ENCODE assay signal across 16 cellular contexts in the genomic region with DNA sequence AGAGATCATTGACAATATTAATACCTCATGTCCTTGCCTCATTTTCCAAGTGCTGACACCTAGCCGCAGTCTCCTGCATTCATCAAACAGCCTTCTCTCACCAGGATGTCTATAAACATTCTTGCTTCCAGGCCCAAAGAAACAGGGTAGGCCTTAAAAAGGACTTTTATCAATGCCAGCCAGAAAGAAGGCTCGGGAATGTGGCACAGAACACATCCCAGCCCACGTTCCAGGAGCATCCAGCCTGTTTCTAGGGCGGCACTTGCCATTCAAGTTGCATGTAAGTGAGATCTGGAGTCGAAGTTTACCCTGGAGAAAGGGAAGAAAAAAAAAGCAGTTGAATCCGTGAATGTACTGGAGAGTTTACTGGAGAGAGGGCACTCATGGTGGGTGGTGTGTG.
DNase-seq lines count a peak whose midpoint lies in the region; ATAC-seq and TF ChIP-seq lines count a peak whose summit lies in the region.
"Had no signal": no experiment of that assay in that cellular context is flagged by ENCODE, and none has a peak within 500 bp of the region (broad histone marks: within the 10 kb centered on the region; RNA-seq: fewer than 3 reads in every experiment).

No MANE protein-coding gene starts in this region.

- no peak overlapping the region for H3K18ac ChIP-seq in IMR-90 (ENCODE audit: low read depth, low read length)

- no peak for ATAC-seq in IMR-90 (ENCODE audit: low read depth)

- no peak for TF ChIP-seq RAD21 in IMR-90 (IDR thresholded peaks at IDR 0.05; ENCODE audit: low read length)

- H3K36me3 ChIP-seq in IMR-90 (ENCODE audit: control insufficient read depth, insufficient read depth, low read length) (no peaks in the 10 kb centered on the region), muscle layer of colon (ENCODE audit: insufficient read depth, low read length) (no peaks in the 10 kb centered on the region), suprapubic skin (no peaks in the 10 kb centered on the region)

- peak overlapping the region; percentile 18; the same call in 1 of the 2 replicates for H3K4ac ChIP-seq in IMR-90 (ENCODE audit: low read depth, low read length)

- no peak overlapping the region for H2AK9ac ChIP-seq in IMR-90 (replicated peaks; ENCODE audit: low read depth, low read length, poor library complexity)

- H2BK15ac ChIP-seq in IMR-90 (ENCODE audit: low read depth, low read length), result no peak overlapping the region

- 0 out of 2 replicates have a peak overlapping the region, but pooled peaks have one; percentile 4 for H4K91ac ChIP-seq in IMR-90 (ENCODE audit: insufficient read depth, low read depth, low read length)

- no peak overlapping the region; the same call in 1 of the 2 replicates for H4K5ac ChIP-seq in IMR-90 (ENCODE audit: low read depth, low read length)

- H3K9me3 ChIP-seq in IMR-90 (ENCODE audit: control insufficient read depth, insufficient read depth, low read length) (no peaks in the 10 kb centered on the region), muscle layer of colon (ENCODE audit: low read length) (no peaks in the 10 kb centered on the region), suprapubic skin (no peaks in the 10 kb centered on the region)

- no peak overlapping the region for H3K14ac ChIP-seq in IMR-90 (replicated peaks; ENCODE audit: low read depth, low read length)

- no TSS peak for BruUV-seq in IMR-90 (replicated peaks; lab: Mats Ljungman, UMichigan)

- no peak for TF ChIP-seq EP300 in suprapubic skin (IDR thresholded peaks at IDR 0.05)

- no peak overlapping the region for H2BK5ac ChIP-seq in IMR-90 (ENCODE audit: low read depth, low read length, poor library complexity, severe bottlenecking)

- H3K27ac ChIP-seq in IMR-90 (ENCODE audit: insufficient read depth, low read length) (no peak overlapping the region), muscle layer of colon (ENCODE audit: low read depth, low read length) (peak overlapping the region; percentile 35), suprapubic skin (peak overlapping the region; percentile 1)

- H4K20me1 ChIP-seq in IMR-90 (ENCODE audit: insufficient read depth, low read length), result no peaks in the 10 kb centered on the region

- H3K4me1 ChIP-seq in IMR-90 (ENCODE audit: control insufficient read depth, insufficient read depth, low read length), result peaks cover 16% of the 10 kb centered on the region
- H3K4me1 ChIP-seq in muscle layer of colon (ENCODE audit: insufficient read depth, low read length), result peaks cover 65% of the 10 kb centered on the region
- peaks cover 2% of the 10 kb centered on the region for H3K4me1 ChIP-seq in suprapubic skin

- peaks cover 14% of the 10 kb centered on the region for H3K9me1 ChIP-seq in IMR-90 (ENCODE audit: insufficient read depth, low read length)

- CTCF ChIA-PET in IMR-90 (lab: Yijun Ruan, JAX), result no interaction called here

- H2BK20ac ChIP-seq in IMR-90 (ENCODE audit: low read depth, low read length), result 0 out of 2 replicates have a peak overlapping the region, but pooled peaks have one; percentile 14

- H3K9ac ChIP-seq in IMR-90 (ENCODE audit: low read depth, low read length) (no peak overlapping the region), muscle layer of colon (ENCODE audit: low read length) (no peak overlapping the region)

- 88% methylated on average over 3 of the region's 6 CpGs; no CpG with 5 or more reads in 1 of the 2 experiments for WGBS in IMR-90 (ENCODE audit: extremely low coverage in 2 of 2, insufficient read length in 1 of 2), 2 experiments
- 68% methylated on average over 6 of the region's 6 CpGs for WGBS in suprapubic skin

- H3K4me2 ChIP-seq in IMR-90 (ENCODE audit: low read depth, low read length), result no peak overlapping the region

- dilution Hi-C loops in IMR-90 (cut with HindIII; ENCODE audit: low sequenced_read_pairs, unreplicated experiment), result no loop called here

- in situ Hi-C loops in IMR-90 (cut with MboI; ENCODE audit: low sequenced_read_pairs), result loop anchor here (10.0 to 25.0 kb wide), 3 partner anchors 433 to 1142 kb away; partner anchors contain the start of gene ZNF503
- in situ Hi-C loops in GM13976 (cut with MboI; ENCODE audit: low sequenced_read_pairs, unreplicated experiment), result loop anchor here (25.0 kb wide), 1 partner anchor 558 kb away; no protein-coding TSS in a partner anchor

- intact Hi-C loops in IMR-90 (cut with micrococcal nuclease), result no loop called here

- POLR2A ChIA-PET in IMR-90 (lab: Charles Lee; ENCODE audit: unreplicated experiment), result no interaction called here

- DNase-seq in Ammon's horn (ENCODE audit: low spot score), result peak; percentile 21
- no peak for DNase-seq in IMR-90
- DNase-seq in suprapubic skin (ENCODE audit: low spot score in 2 of 2), result no peak
- DNase-seq in GM13976 (ENCODE audit: low spot score), result no peak
- no peak for DNase-seq in SIG-M5 (lab: John Stamatoyannopoulos, UW)
- DNase-seq in NCI-H524 (lab: John Stamatoyannopoulos, UW), result no peak
- DNase-seq: GF-D8; GOT3; KG1; NCI-H1048; NCI-H146; NCI-H2081; NCI-H526 treated with DMSO at 0.1 percent for 48 hours; NK-92 treated with Interleukin-12 subunit alpha and Interleukin-12 subunit beta, amount 100 ng/mL, for 24 hours; SHP77 treated with DMSO at 0.1 percent for 48 hours had no signal

- no peak overlapping the region for H3K23ac ChIP-seq in IMR-90 (ENCODE audit: low read depth, low read length)

- H4K8ac ChIP-seq in IMR-90 (ENCODE audit: low read depth in 2 of 2, low read length in 2 of 2), result no peak overlapping the region

- TF ChIP-seq POLR2A in IMR-90 (IDR thresholded peaks at IDR 0.05; ENCODE audit: low read depth, low read length) (no peak), suprapubic skin (IDR thresholded peaks at IDR 0.05) (no peak)

- no peak overlapping the region for H2AFZ ChIP-seq in IMR-90 (replicated peaks; ENCODE audit: low read length, poor library complexity)

- H3K27me3 ChIP-seq in IMR-90 (ENCODE audit: control insufficient read depth, insufficient read depth, low read length) (peaks cover 17% of the 10 kb centered on the region), muscle layer of colon (ENCODE audit: control insufficient read depth in 1 of 2, insufficient read depth in 2 of 2, low read length in 2 of 2) (no peaks in the 10 kb centered on the region), suprapubic skin (no peaks in the 10 kb centered on the region)

- no peak overlapping the region for H3K56ac ChIP-seq in IMR-90 (ENCODE audit: extremely low read depth, insufficient read depth, low read length)

- H2BK120ac ChIP-seq in IMR-90 (ENCODE audit: low read depth, low read length), result 0 out of 2 replicates have a peak overlapping the region, but pooled peaks have one; percentile 0

- H3K4me3 ChIP-seq in IMR-90 (ENCODE audit: insufficient read depth, low read depth, low read length) (no peak overlapping the region), muscle layer of colon (ENCODE audit: low read depth in 1 of 2, low read length in 2 of 2) (no peak overlapping the region), suprapubic skin (no peak overlapping the region)

- H3K79me1 ChIP-seq in IMR-90 (ENCODE audit: low read depth in 1 of 2, low read length in 2 of 2), result no peaks in the 10 kb centered on the region

- no peak for TF ChIP-seq CTCF in IMR-90 (conservative IDR thresholded peaks at IDR 0.05; ENCODE audit: low read depth, low read length)
- no peak for TF ChIP-seq CTCF in suprapubic skin (IDR thresholded peaks at IDR 0.05)
- TF ChIP-seq CTCF in GM13976 (IDR thresholded peaks at IDR 0.05; ENCODE audit: borderline replicate concordance, control extremely low read depth, extremely low read depth, insufficient read depth, missing control alignments), result no peak

- H2AK5ac ChIP-seq in IMR-90 (ENCODE audit: low read depth, low read length), result peak overlapping the region; percentile 34; the same call in 1 of the 2 replicates

TF ChIP-seq in IMR-90, 13 proteins besides CTCF, POLR2A, EP300 and RAD21:
- TF ChIP-seq MXI1 (IDR thresholded peaks at IDR 0.05; ENCODE audit: borderline replicate concordance, low read depth, low read length), result no peak
- no peak for TF ChIP-seq USF2 (IDR thresholded peaks at IDR 0.05; ENCODE audit: low read depth, low read length)
- TF ChIP-seq BHLHE40 (IDR thresholded peaks at IDR 0.05; ENCODE audit: low read depth, low read length), result no peak
- no peak for TF ChIP-seq CHD1 (IDR thresholded peaks at IDR 0.05; ENCODE audit: low read depth, low read length)
- TF ChIP-seq FOS (IDR thresholded peaks at IDR 0.05; ENCODE audit: low read depth, low read length), result no peak
- no peak for TF ChIP-seq MAZ (IDR thresholded peaks at IDR 0.05; ENCODE audit: borderline replicate concordance, low read depth, low read length)
- TF ChIP-seq NFE2L2 (IDR thresholded peaks at IDR 0.05; ENCODE audit: low read depth, low read length), result no peak
- no peak for TF ChIP-seq SMC3 (IDR thresholded peaks at IDR 0.05; ENCODE audit: low read depth, low read length)
- TF ChIP-seq RFX5 (IDR thresholded peaks at IDR 0.05; ENCODE audit: low read depth, low read length), result no peak
- no peak for TF ChIP-seq ELK1 (IDR thresholded peaks at IDR 0.05; ENCODE audit: borderline replicate concordance, low read depth, low read length)
